8 cellular contexts compared by ENCODE assay signal in genomic region chr17:34146440-34147043, GRCh38.
DNase-seq lines count a peak whose midpoint lies in the region; ATAC-seq and TF ChIP-seq lines count a peak whose summit lies in the region.

No MANE protein-coding gene starts in this region.

- no peaks in the 10 kb centered on the region for H3K36me3 ChIP-seq in spleen

- TF ChIP-seq POLR2A in spleen (IDR thresholded peaks at IDR 0.05): no peak

- H3K9me3 ChIP-seq in spleen: no peaks in the 10 kb centered on the region

- peak; percentile 93 for ATAC-seq in foreskin keratinocyte
- no peak for ATAC-seq in GM19023 (IDR thresholded peaks at IDR 0.05; ENCODE audit: unreplicated experiment)

- H3K27me3 ChIP-seq in foreskin keratinocyte (peaks cover 4% of the 10 kb centered on the region), spleen (replicated peaks in 1 of 7) (peaks cover 0 to 63% (median 0%) of the 10 kb centered on the region in 7 donors)

- WGBS in spleen, 5 donors: 42 to 52% (median 47%) methylated on average over 4 to 5 of the region's 5 CpGs

- no peaks in the 10 kb centered on the region for H3K4me1 ChIP-seq in foreskin keratinocyte
- H3K4me1 ChIP-seq in spleen: no peaks in the 10 kb centered on the region

- DNase-seq in NCI-H1436 (lab: John Stamatoyannopoulos, UW) (peak; percentile 8), NCI-H1436 treated with DMSO at 0.1 percent for 48 hours (lab: John Stamatoyannopoulos, UW) (no peak), NCI-H345 treated with DMSO at 0.1 percent for 48 hours (lab: John Stamatoyannopoulos, UW; ENCODE audit: unreplicated experiment) (peak; percentile 60), foreskin keratinocyte (peak in 1 of 2 donors; percentile 6), spleen (no peak), middle frontal gyrus (ENCODE audit: extremely low spot score, low spot score) (no peak)
- DNase-seq in activated CD8-positive, alpha-beta memory T cell treated with anti-CD3 and anti-CD28 coated beads, Interleukin-2, amount 50 U/mL, for 48 hours: peak; percentile 74

- no peak overlapping the region for H3K4me3 ChIP-seq in spleen

- H3K27ac ChIP-seq in foreskin keratinocyte: no peak overlapping the region
- no peak overlapping the region for H3K27ac ChIP-seq in spleen

- TF ChIP-seq CTCF in foreskin keratinocyte (conservative IDR thresholded peaks at IDR 0.05): peak; percentile 81
- TF ChIP-seq CTCF in spleen (IDR thresholded peaks at IDR 0.05 in 8 of 11, conservative IDR thresholded peaks at IDR 0.05 in 3 of 11): peak in 7 of 11 experiments; percentile 28 to 57 (median 55)

- intact Hi-C loops in spleen (cut with DNase I; ENCODE audit: low total_unique reads): loop anchor here (5.0 kb wide), 1 partner anchor 369 kb away; no protein-coding TSS in a partner anchor

Comparison
In these comparisons a context has a peak if more than half of its experiments do, and no peak if none do; other contexts are left out.
1. DNase-seq: peak in NCI-H1436 (single experiment), NCI-H345 treated with DMSO at 0.1 percent for 48 hours (single experiment) and activated CD8-positive, alpha-beta memory T cell treated with anti-CD3 and anti-CD28 coated beads, Interleukin-2, amount 50 U/mL, for 48 hours (single experiment); none in NCI-H1436 treated with DMSO at 0.1 percent for 48 hours (single experiment), spleen (single experiment) and middle frontal gyrus (single experiment).